Comparison of ENCODE assay signal across 1 cellular context in genomic region chr9:136881691-136882108, GRCh38.
A peak's percentile ranks its signal among the peaks of the same experiment; 100 is the strongest.
TF ChIP-seq lines count a peak whose summit lies in the region.

No MANE protein-coding gene starts in this region.

TF ChIP-seq in HepG2, 621 proteins besides CTCF, POLR2A, EP300 and RAD21 (continued from another document and continues in another):
- TF ChIP-seq SOX5 (CRISPR knock-in tag; IDR thresholded peaks at IDR 0.05; ENCODE audit: borderline replicate concordance) (peak; percentile 20; the same call in 1 of the 2 replicates), PAXIP1 (CRISPR knock-in tag; conservative IDR thresholded peaks at IDR 0.05) (0 out of 2 replicates have a peak, but pooled peaks have one; percentile 20), MEIS2 (CRISPR knock-in tag; IDR thresholded peaks at IDR 0.05) (0 out of 2 replicates have a peak, but pooled peaks have one; percentile 33), TGIF2 (CRISPR knock-in tag; IDR thresholded peaks at IDR 0.05) (no peak), ZBTB49 (CRISPR knock-in tag; IDR thresholded peaks at IDR 0.05; ENCODE audit: borderline replicate concordance) (no peak), SMAD9 (CRISPR knock-in tag; IDR thresholded peaks at IDR 0.05) (0 out of 2 replicates have a peak, but pooled peaks have one; percentile 4), BRD4 (CRISPR knock-in tag; IDR thresholded peaks at IDR 0.05) (no peak), RARA (CRISPR knock-in tag; IDR thresholded peaks at IDR 0.05) (peak; percentile 47; the same call in 1 of the 2 replicates), RFXAP (CRISPR knock-in tag; IDR thresholded peaks at IDR 0.05; ENCODE audit: borderline replicate concordance) (0 out of 2 replicates have a peak, but pooled peaks have one; percentile 19), ZNF770 (CRISPR knock-in tag; IDR thresholded peaks at IDR 0.05) (no peak), ARHGAP35 (CRISPR knock-in tag; IDR thresholded peaks at IDR 0.05; ENCODE audit: borderline replicate concordance) (no peak), TFE3 (CRISPR knock-in tag; IDR thresholded peaks at IDR 0.05) (peak; percentile 43; the same call in 1 of the 2 replicates), ZNF430 (CRISPR knock-in tag; IDR thresholded peaks at IDR 0.05) (0 out of 2 replicates have a peak, but pooled peaks have one; percentile 63), HMGXB4 (CRISPR knock-in tag; IDR thresholded peaks at IDR 0.05; ENCODE audit: borderline replicate concordance in 1 of 2, low read depth in 1 of 2) (no peak), ZNF558 (CRISPR knock-in tag; IDR thresholded peaks at IDR 0.05; ENCODE audit: borderline replicate concordance) (no peak), CCAR2 (optimal IDR thresholded peaks at IDR 0.05; ENCODE audit: low read depth, low read length) (no peak), GATAD1 (CRISPR knock-in tag; IDR thresholded peaks at IDR 0.05) (no peak), ZNF652 (CRISPR knock-in tag; IDR thresholded peaks at IDR 0.05; ENCODE audit: borderline replicate concordance, low read depth) (no peak), PBX3 (CRISPR knock-in tag; IDR thresholded peaks at IDR 0.05; ENCODE audit: borderline replicate concordance) (no peak), CBX2 (IDR thresholded peaks at IDR 0.05; ENCODE audit: low read depth, low read length) (no peak), CBX2 (CRISPR knock-in tag; IDR thresholded peaks at IDR 0.05; ENCODE audit: low read depth) (no peak), KIAA2018 (CRISPR knock-in tag; IDR thresholded peaks at IDR 0.05; ENCODE audit: borderline replicate concordance) (no peak)
- TF ChIP-seq, protein P1, sequence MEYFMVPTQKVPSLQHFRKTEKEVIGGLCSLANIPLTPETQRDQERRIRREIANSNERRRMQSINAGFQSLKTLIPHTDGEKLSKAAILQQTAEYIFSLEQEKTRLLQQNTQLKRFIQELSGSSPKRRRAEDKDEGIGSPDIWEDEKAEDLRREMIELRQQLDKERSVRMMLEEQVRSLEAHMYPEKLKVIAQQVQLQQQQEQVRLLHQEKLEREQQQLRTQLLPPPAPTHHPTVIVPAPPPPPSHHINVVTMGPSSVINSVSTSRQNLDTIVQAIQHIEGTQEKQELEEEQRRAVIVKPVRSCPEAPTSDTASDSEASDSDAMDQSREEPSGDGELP (IDR thresholded peaks at IDR 0.05; ENCODE audit: borderline replicate concordance, low read depth), result peak; percentile 43; the same call in 1 of the 2 replicates
- TF ChIP-seq, protein P2, sequence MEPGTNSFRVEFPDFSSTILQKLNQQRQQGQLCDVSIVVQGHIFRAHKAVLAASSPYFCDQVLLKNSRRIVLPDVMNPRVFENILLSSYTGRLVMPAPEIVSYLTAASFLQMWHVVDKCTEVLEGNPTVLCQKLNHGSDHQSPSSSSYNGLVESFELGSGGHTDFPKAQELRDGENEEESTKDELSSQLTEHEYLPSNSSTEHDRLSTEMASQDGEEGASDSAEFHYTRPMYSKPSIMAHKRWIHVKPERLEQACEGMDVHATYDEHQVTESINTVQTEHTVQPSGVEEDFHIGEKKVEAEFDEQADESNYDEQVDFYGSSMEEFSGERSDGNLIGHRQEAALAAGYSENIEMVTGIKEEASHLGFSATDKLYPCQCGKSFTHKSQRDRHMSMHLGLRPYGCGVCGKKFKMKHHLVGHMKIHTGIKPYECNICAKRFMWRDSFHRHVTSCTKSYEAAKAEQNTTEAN (CRISPR knock-in tag; conservative IDR thresholded peaks at IDR 0.05), result 0 out of 2 replicates have a peak, but pooled peaks have one; percentile 41
